ENCODE assay signal across 18 cellular contexts in the genomic region with DNA sequence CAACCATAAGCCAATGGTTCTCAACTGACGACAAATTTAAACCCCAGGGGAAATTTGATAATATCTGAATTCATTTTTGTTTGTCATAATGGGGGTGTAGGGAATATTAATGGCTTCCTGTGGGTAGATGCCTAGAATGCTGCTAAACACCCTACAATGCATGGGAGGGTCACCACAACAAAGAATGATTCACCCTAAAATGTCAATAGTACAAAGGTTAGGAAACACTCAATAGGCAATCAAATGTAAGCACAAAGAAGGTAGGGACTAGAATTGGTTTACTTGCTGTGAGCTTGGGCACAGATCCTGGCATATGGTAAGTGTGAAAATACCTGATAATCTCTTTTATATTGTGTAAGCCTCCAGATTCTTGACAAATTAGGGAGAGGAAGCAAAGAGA. TPM values are rescaled to one million over a fixed set of nuclear protein-coding genes. Genes with fewer than 3 reads are reported as not detected.
DNase-seq lines count a peak whose midpoint lies in the region; ATAC-seq, FAIRE-seq and TF ChIP-seq lines count a peak whose summit lies in the region.
"Had no signal": no experiment of that assay in that cellular context is flagged by ENCODE, and none has a peak within 500 bp of the region (broad histone marks: within the 10 kb centered on the region; RNA-seq: fewer than 3 reads in every experiment).

No MANE protein-coding gene starts in this region.

- H3K27ac ChIP-seq in endodermal cell (ENCODE audit: low read depth, low read length) = no peak overlapping the region
- no peak overlapping the region for H3K27ac ChIP-seq in left ventricle myocardium inferior (replicated peaks)
- H3K27ac ChIP-seq: 22Rv1; BLaER1 treated with 17β-estradiol and CSF1 and Interleukin-3, amounts not matched to agents 10 nM and 100 nM had no signal

- H3K4me1 ChIP-seq in endodermal cell (ENCODE audit: control insufficient read depth, insufficient read depth, low read length) = no peaks in the 10 kb centered on the region
- no peaks in the 10 kb centered on the region for H3K4me1 ChIP-seq in left ventricle myocardium inferior
- H3K4me1 ChIP-seq: BLaER1 treated with 17β-estradiol and CSF1 and Interleukin-3, amounts not matched to agents 10 nM and 100 nM had no signal

- intact Hi-C loops in left ventricle myocardium inferior (cut with micrococcal nuclease) = no loop called here

- WGBS in endodermal cell (ENCODE audit: insufficient coverage in 1 of 2, insufficient read length in 1 of 2), 2 experiments = 100% methylated on average over 1 of the region's 1 CpG; no CpG with 5 or more reads in 1 of the 2 experiments

- H3K36me3 ChIP-seq in endodermal cell (ENCODE audit: control insufficient read depth, insufficient read depth, low read length) = no peaks in the 10 kb centered on the region
- H3K36me3 ChIP-seq in left ventricle myocardium inferior = no peaks in the 10 kb centered on the region
- H3K36me3 ChIP-seq: BLaER1 treated with 17β-estradiol and CSF1 and Interleukin-3, amounts not matched to agents 10 nM and 100 nM had no signal

- H3K27me3 ChIP-seq in endodermal cell (ENCODE audit: control insufficient read depth, insufficient read depth, low read length, poor library complexity, severe bottlenecking) (no peaks in the 10 kb centered on the region), left ventricle myocardium inferior (ENCODE audit: low read depth) (peaks cover 8% of the 10 kb centered on the region)
- H3K27me3 ChIP-seq: BLaER1 treated with 17β-estradiol and CSF1 and Interleukin-3, amounts not matched to agents 10 nM and 100 nM had no signal

- H3K4me3 ChIP-seq in Jurkat, Clone E6-1 (ENCODE audit: low read length) = no peak overlapping the region
- H3K4me3 ChIP-seq in endodermal cell (ENCODE audit: low read length) = peak overlapping the region; percentile 62
- no peak overlapping the region for H3K4me3 ChIP-seq in left ventricle myocardium inferior
- H3K4me3 ChIP-seq: BLaER1 treated with 17β-estradiol and CSF1 and Interleukin-3, amounts not matched to agents 10 nM and 100 nM had no signal

- H3K36me3 Mint-ChIP-seq in endodermal cell (ENCODE audit: low read depth) = no peaks in the 10 kb centered on the region
- H3K36me3 Mint-ChIP-seq: CD8-positive, alpha-beta T cell had no signal

- no peaks in the 10 kb centered on the region for H3K27me3 Mint-ChIP-seq in endodermal cell (ENCODE audit: insufficient read depth)

- H3K4me1 Mint-ChIP-seq in endodermal cell = no peaks in the 10 kb centered on the region

- peaks cover 6% of the 10 kb centered on the region for H3K9me3 Mint-ChIP-seq in endodermal cell
- H3K9me3 Mint-ChIP-seq: CD8-positive, alpha-beta T cell had no signal

- ATAC-seq in GM21619 (IDR thresholded peaks at IDR 0.05; ENCODE audit: unreplicated experiment) = no peak
- ATAC-seq: CD8-positive, alpha-beta T cell had no signal

- FAIRE-seq in GM19239 (lab: Jason Lieb, UNC) = no peak
- FAIRE-seq: H1 had no signal

- H3K9ac ChIP-seq in endodermal cell (ENCODE audit: extremely low read depth, low read length, poor library complexity, severe bottlenecking) = no peak overlapping the region
- H3K9ac ChIP-seq: BLaER1 treated with 17β-estradiol and CSF1 and Interleukin-3, amounts not matched to agents 10 nM and 100 nM had no signal

- TF ChIP-seq CTCF in endodermal cell (conservative IDR thresholded peaks at IDR 0.05) (no peak), left ventricle myocardium inferior (IDR thresholded peaks at IDR 0.05; ENCODE audit: borderline replicate concordance) (no peak)

- peak; percentile 26 for DNase-seq in DMS53 (lab: John Stamatoyannopoulos, UW)
- DNase-seq in DMS53 treated with DMSO at 0.1 percent for 48 hours (lab: John Stamatoyannopoulos, UW; ENCODE audit: unreplicated experiment) = no peak
- peak; percentile 6 for DNase-seq in Jurkat, Clone E6-1 (ENCODE audit: low read depth, low spot score)
- DNase-seq in endodermal cell = no peak
- DNase-seq in left ventricle myocardium inferior = no peak
- DNase-seq in GM19239 (ENCODE audit: insufficient read length, low spot score) = no peak
- DNase-seq: Calu3; CD8-positive, alpha-beta T cell; DMS79; GF-D8; H9; IMR-90; Karpas-422; KBM-7 had no signal

- no peak overlapping the region for H3K27ac Mint-ChIP-seq in endodermal cell
- H3K27ac Mint-ChIP-seq: CD8-positive, alpha-beta T cell; H9 had no signal

- peaks cover 15% of the 10 kb centered on the region for H3K9me3 ChIP-seq in endodermal cell (ENCODE audit: control insufficient read depth, low read length)
- no peaks in the 10 kb centered on the region for H3K9me3 ChIP-seq in left ventricle myocardium inferior (replicated peaks)
- H3K9me3 ChIP-seq: BLaER1 treated with 17β-estradiol and CSF1 and Interleukin-3, amounts not matched to agents 10 nM and 100 nM had no signal

- no peak overlapping the region for H3K4me3 Mint-ChIP-seq in endodermal cell
- H3K4me3 Mint-ChIP-seq: CD8-positive, alpha-beta T cell; H9 had no signal

RNA-seq across cellular contexts. Expression of a gene that starts 20.1 kb away (rescaled TPM):
- 24.8 TPM for polyA plus RNA-seq in Jurkat, Clone E6-1 (2012; ENCODE audit: insufficient read depth, insufficient read length)
- total RNA-seq in endodermal cell = 10 to 100 TPM; 64.0 to 85.2 TPM
- 40.9 TPM for polyA plus RNA-seq in endodermal cell (2013, experiment 1 of 2)
- 42.1 TPM for polyA plus RNA-seq in endodermal cell (2013, experiment 2 of 2)
- 12.0 TPM for total RNA-seq in left ventricle myocardium inferior

Comparison
In these comparisons a context has a peak if more than half of its experiments do, and no peak if none do; other contexts are left out.
1. DNase-seq: peak in DMS53 (single experiment) and Jurkat, Clone E6-1 (single experiment); none in DMS53 treated with DMSO at 0.1 percent for 48 hours (single experiment), endodermal cell (single experiment), left ventricle myocardium inferior (single experiment) and GM19239 (single experiment).